ENCODE assay signal across 1 cellular context in genomic region chr19:16587031-16588023, GRCh38.
TF ChIP-seq lines count a peak whose summit lies in the region.

No MANE protein-coding gene starts in this region.

TF ChIP-seq in HepG2, 621 proteins besides CTCF, POLR2A, EP300 and RAD21:
- TF ChIP-seq ZKSCAN8 (CRISPR knock-in tag; IDR thresholded peaks at IDR 0.05; ENCODE audit: borderline replicate concordance) (no peak), ZZZ3 (CRISPR knock-in tag; IDR thresholded peaks at IDR 0.05; ENCODE audit: borderline replicate concordance) (no peak), MXI1 (IDR thresholded peaks at IDR 0.05; ENCODE audit: borderline replicate concordance, low read depth, low read length) (no peak), ZBTB49 (CRISPR knock-in tag; IDR thresholded peaks at IDR 0.05; ENCODE audit: borderline replicate concordance) (no peak)
